Comparison of ENCODE assay signal across 9 cellular contexts in the genomic region with DNA sequence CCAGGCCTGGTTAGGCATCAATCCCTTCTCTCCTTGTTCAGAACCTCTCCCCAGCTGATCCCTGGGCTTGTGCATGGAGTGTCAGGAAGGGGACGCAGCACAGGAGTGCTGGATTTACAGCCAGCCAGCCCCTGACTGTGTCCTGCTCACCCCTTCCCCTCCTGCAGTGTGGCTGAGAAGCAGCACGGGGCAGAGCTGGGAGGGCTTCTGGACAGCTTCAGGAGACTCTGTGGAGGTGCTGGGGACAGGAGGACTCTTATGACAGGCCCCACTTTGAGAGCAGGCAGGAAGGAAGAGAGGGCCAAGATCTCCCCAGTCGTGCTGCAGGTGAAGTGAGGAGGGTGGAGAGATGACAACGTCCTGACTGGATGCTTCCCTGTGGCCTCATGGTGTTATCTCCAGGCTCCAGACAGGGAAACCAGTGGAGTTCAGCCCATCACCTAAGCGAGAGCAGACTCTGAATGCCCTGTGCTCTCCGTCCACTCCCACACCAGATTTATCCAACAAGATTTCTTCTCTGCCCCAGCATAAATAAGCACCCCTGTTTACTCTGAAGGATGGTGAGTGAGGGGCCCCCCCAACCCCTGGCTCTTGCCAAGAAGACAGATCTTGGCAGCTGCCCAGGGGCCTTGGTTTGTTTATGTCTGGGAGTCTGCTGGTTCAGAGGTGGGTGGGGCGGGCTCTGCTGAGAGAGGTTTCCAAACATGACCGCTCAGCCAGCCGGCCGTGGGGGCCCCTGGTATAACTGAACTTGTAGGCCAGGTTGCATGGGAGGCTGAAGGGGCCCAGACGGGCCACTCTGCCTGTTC. TPM values are rescaled to one million over a fixed set of nuclear protein-coding genes. Genes with fewer than 3 reads are reported as not detected.
DNase-seq lines count a peak whose midpoint lies in the region; ATAC-seq, FAIRE-seq and TF ChIP-seq lines count a peak whose summit lies in the region.
"Had no signal": no experiment of that assay in that cellular context is flagged by ENCODE, and none has a peak within 500 bp of the region (broad histone marks: within the 10 kb centered on the region; RNA-seq: fewer than 3 reads in every experiment).

No MANE protein-coding gene starts in this region.

- CTCF ChIA-PET in K562 (lab: Yijun Ruan, JAX; ENCODE audit: low intra/inter-chr PET ratio) = no interaction called here

- H3K4me2 ChIP-seq in K562 (ENCODE audit: insufficient read depth, low read length) = no peak overlapping the region

- peaks cover 1 to 4% of the 10 kb centered on the region in 2 donors for H3K4me1 Mint-ChIP-seq in effector memory CD8-positive, alpha-beta T cell (ENCODE audit: low read depth in 2 of 2)

- peak; percentile 75 for TF ChIP-seq EP300 in K562 (IDR thresholded peaks at IDR 0.05; ENCODE audit: low read length)

- peak overlapping the region in 1 of 2 experiments; percentile 75; a peak in 2 of 4 replicates for H3K9ac ChIP-seq in K562 (ENCODE audit: insufficient read depth in 1 of 2, low read depth in 2 of 2, low read length in 2 of 2)

- BruUV-seq in K562 (replicated peaks; lab: Mats Ljungman, UMichigan) = no TSS peak

- H2AFZ ChIP-seq in K562 (ENCODE audit: low read depth, low read length) = no peak overlapping the region

- H3K27me3 Mint-ChIP-seq in effector memory CD8-positive, alpha-beta T cell = no peaks in the 10 kb centered on the region

- H3K4me3 Mint-ChIP-seq in effector memory CD8-positive, alpha-beta T cell = no peak overlapping the region

- H3K36me3 Mint-ChIP-seq in effector memory CD8-positive, alpha-beta T cell (ENCODE audit: insufficient read depth) = no peaks in the 10 kb centered on the region

- in situ Hi-C loops in K562 (cut with MboI) = no loop called here

- WGBS in K562 (ENCODE audit: insufficient coverage, low coverage, missing lambda C conversion rate) = 9% methylated on average over 11 of the region's 11 CpGs

- H3K9me3 Mint-ChIP-seq in effector memory CD8-positive, alpha-beta T cell = no peaks in the 10 kb centered on the region

- intact Hi-C loops in K562 (cut with micrococcal nuclease) = no loop called here

- no peaks in the 10 kb centered on the region for H3K9me3 ChIP-seq in K562 (replicated peaks; ENCODE audit: control insufficient read depth, insufficient read depth, low read depth, low read length)

- peaks cover 21 to 23% of the 10 kb centered on the region in 2 experiments for H3K4me1 ChIP-seq in K562 (replicated peaks in 1 of 2; ENCODE audit: control insufficient read depth in 2 of 2, insufficient read depth in 2 of 2, low read length in 2 of 2)

- H3K27me3 ChIP-seq in K562 (ENCODE audit: control insufficient read depth in 2 of 2, insufficient read depth in 2 of 2, low read length in 2 of 2) (peaks cover 0 to 12% of the 10 kb centered on the region in 2 experiments; a peak in 2 of 5 replicates), layer of hippocampus (ENCODE audit: control insufficient read depth, insufficient read depth, low read length) (no peaks in the 10 kb centered on the region)

- H3K27ac ChIP-seq in K562 (ENCODE audit: extremely low read depth, low read depth, low read length) (no peak overlapping the region), layer of hippocampus (ENCODE audit: low read depth, low read length) (peak overlapping the region; percentile 99)

- H3K79me2 ChIP-seq in K562 (ENCODE audit: control insufficient read depth, insufficient read depth, low read length) = no peaks in the 10 kb centered on the region

- TF ChIP-seq RAD21 in K562 (CRISPR knock-in tag; conservative IDR thresholded peaks at IDR 0.05 in 1 of 2, IDR thresholded peaks at IDR 0.05 in 1 of 2) = 0 out of 4 replicates have a peak, but pooled peaks of 1 of the 2 experiments have one; percentile 3

- DNase-seq in NCI-H1092 treated with DMSO at 0.1 percent for 48 hours (lab: John Stamatoyannopoulos, UW) (peak; percentile 69), K562 (ENCODE audit: extremely low read depth in 1 of 4, low spot score in 3 of 4) (peak; percentile 68 to 82 (median 70)), superior temporal gyrus (ENCODE audit: extremely low spot score) (peak; percentile 81), NCI-H2107 (lab: John Stamatoyannopoulos, UW) (no peak), GDM1 (lab: John Stamatoyannopoulos, UW) (no peak), T-helper 2 cell (no peak)
- DNase-seq in effector memory CD8-positive, alpha-beta T cell = no peak

- no peak overlapping the region for H3K4me3 ChIP-seq in K562
- H3K4me3 ChIP-seq: GM12878 had no signal

- TF ChIP-seq CTCF in K562 (IDR thresholded peaks at IDR 0.05 in 2 of 3, conservative IDR thresholded peaks at IDR 0.05 in 1 of 3; ENCODE audit: insufficient read depth in 2 of 3, low read depth in 1 of 3, low read length in 3 of 3) = no peak

- no peaks in the 10 kb centered on the region for H3K9me1 ChIP-seq in K562 (ENCODE audit: control insufficient read depth, insufficient read depth, low read length)

- peak overlapping the region in 1 of 2 donors; percentile 12 for H3K27ac Mint-ChIP-seq in effector memory CD8-positive, alpha-beta T cell

- peak; percentile 87 for ATAC-seq in K562
- no peak for ATAC-seq in effector memory CD8-positive, alpha-beta T cell (replicated peaks)
- ATAC-seq: GM12878 had no signal

- POLR2A ChIA-PET in K562 (lab: Yijun Ruan, JAX) = interaction anchor here (0.5 to 0.7 kb wide), 4 partner anchors 13 to 417 kb away, joined by 3 to 4 read pairs (median 4); no protein-coding TSS in a partner anchor

- peak; percentile 84 for FAIRE-seq in K562 (lab: Jason Lieb, UNC)
- FAIRE-seq: GM12878 had no signal

- H4K20me1 ChIP-seq in K562 (replicated peaks; ENCODE audit: control insufficient read depth, insufficient read depth, low read length) = peaks cover 3% of the 10 kb centered on the region; the same call in 1 of the 2 replicates

- TF ChIP-seq POLR2A in K562 (conservative IDR thresholded peaks at IDR 0.05) = no peak

- H3K36me3 ChIP-seq in K562 (ENCODE audit: control insufficient read depth, insufficient read depth, low read length) = no peaks in the 10 kb centered on the region

TF ChIP-seq in K562, 482 proteins besides CTCF, POLR2A, EP300 and RAD21 (continues in another document):
- no peak for TF ChIP-seq SPI1 (IDR thresholded peaks at IDR 0.05; ENCODE audit: borderline replicate concordance, low read depth, low read length)
- 0 out of 2 replicates have a peak, but pooled peaks have one; percentile 56 for TF ChIP-seq ZNF584 (CRISPR knock-in tag; IDR thresholded peaks at IDR 0.05; ENCODE audit: low read depth)
- TF ChIP-seq CEBPB (tag; IDR thresholded peaks at IDR 0.05) = no peak
- TF ChIP-seq, protein P1, sequence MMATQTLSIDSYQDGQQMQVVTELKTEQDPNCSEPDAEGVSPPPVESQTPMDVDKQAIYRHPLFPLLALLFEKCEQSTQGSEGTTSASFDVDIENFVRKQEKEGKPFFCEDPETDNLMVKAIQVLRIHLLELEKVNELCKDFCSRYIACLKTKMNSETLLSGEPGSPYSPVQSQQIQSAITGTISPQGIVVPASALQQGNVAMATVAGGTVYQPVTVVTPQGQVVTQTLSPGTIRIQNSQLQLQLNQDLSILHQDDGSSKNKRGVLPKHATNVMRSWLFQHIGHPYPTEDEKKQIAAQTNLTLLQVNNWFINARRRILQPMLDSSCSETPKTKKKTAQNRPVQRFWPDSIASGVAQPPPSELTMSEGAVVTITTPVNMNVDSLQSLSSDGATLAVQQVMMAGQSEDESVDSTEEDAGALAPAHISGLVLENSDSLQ (IDR thresholded peaks at IDR 0.05) = peak; percentile 19; the same call in 1 of the 2 replicates
- 0 out of 2 replicates have a peak, but pooled peaks have one; percentile 24 for TF ChIP-seq ZKSCAN1 (IDR thresholded peaks at IDR 0.05; ENCODE audit: low read depth, low read length)

RNA-seq across cellular contexts. Expression of a gene that starts 21.3 kb away (rescaled TPM):
- total RNA-seq in K562 (2011; cell fraction: chromatin; rRNA removed; ENCODE audit: low replicate concordance) = 0.44 and 1.0 TPM in 2 replicates
- 0.66 and 1.0 TPM in 2 replicates for total RNA-seq in K562 (2011; cell fraction: nucleolus; rRNA removed)
- 0.51 and 1.1 TPM in 2 replicates for total RNA-seq in K562 (2011; cell fraction: nucleoplasm; rRNA removed)
- total RNA-seq in K562 (2014; rRNA removed) (1.5 and 1.6 TPM in 2 replicates), K562 (2014; rRNA removed; fragmentation: Illumina TruSeq; extraction: Trizol) (0.48 and 0.62 TPM in 2 replicates), K562 (2015; rRNA removed; fragmentation: Illumina TruSeq; extraction: Trizol) (0.94 and 0.98 TPM in 2 replicates), K562 (2021) (1.8 TPM in 2 replicates)
- polyA plus RNA-seq in K562 (2011; rRNA removed) (0.60 and 1.3 TPM in 2 replicates), K562 (2014; fragmentation: Illumina TruSeq; extraction: Trizol) (1.2 and 1.3 TPM in 2 replicates), K562 (2014; fragmentation: Nextera tagmentation; extraction: Ambion mirVana) (under 1 TPM; 0.06 to 0.10 TPM), K562 (2014; rRNA removed) (1.2 and 2.0 TPM in 2 replicates)
- 1.6 and 1.7 TPM in 2 replicates for polyA plus RNA-seq in K562 (2011; cell fraction: cytosol; rRNA removed)
- 1.6 and 1.9 TPM in 2 replicates for polyA plus RNA-seq in K562 (2011; cell fraction: nucleus; rRNA removed)
- 2.0 and 6.3 TPM in 2 replicates for polyA plus RNA-seq in K562 (2012)
- 0.74 and 1.3 TPM in 2 replicates for polyA minus RNA-seq in K562 (2011; rRNA and poly(A)+ RNA removed)
- polyA minus RNA-seq in K562 (2011; cell fraction: cytosol; rRNA and poly(A)+ RNA removed) = 0.76 and 2.9 TPM in 2 replicates
- 0.54 and 1.6 TPM in 2 replicates for polyA minus RNA-seq in K562 (2011; cell fraction: nucleus; rRNA and poly(A)+ RNA removed)

RNA-seq across cellular contexts. Expression of a gene that starts 37.5 kb away (rescaled TPM):
- total RNA-seq in K562 (2011; cell fraction: chromatin; rRNA removed; ENCODE audit: low replicate concordance) = 12.5 and 15.3 TPM in 2 replicates
- total RNA-seq in K562 (2011; cell fraction: nucleolus; rRNA removed) = 6.3 and 7.2 TPM in 2 replicates
- total RNA-seq in K562 (2011; cell fraction: nucleoplasm; rRNA removed) = 11.8 and 16.3 TPM in 2 replicates
- total RNA-seq in K562 (2014; rRNA removed) (4.2 and 5.5 TPM in 2 replicates), K562 (2014; rRNA removed; fragmentation: Illumina TruSeq; extraction: Trizol) (7.0 TPM in 2 replicates), K562 (2015; rRNA removed; fragmentation: Illumina TruSeq; extraction: Trizol) (6.6 and 7.1 TPM in 2 replicates), K562 (2021) (6.2 and 7.3 TPM in 2 replicates)
- polyA plus RNA-seq in K562 (2011; rRNA removed) (6.3 and 7.0 TPM in 2 replicates), K562 (2014; fragmentation: Illumina TruSeq; extraction: Trizol) (6.3 and 6.9 TPM in 2 replicates), K562 (2014; fragmentation: Nextera tagmentation; extraction: Ambion mirVana) (1 to 10 TPM; 4.6 to 5.0 TPM), K562 (2014; rRNA removed) (4.8 and 5.4 TPM in 2 replicates)
- 2.3 and 4.7 TPM in 2 replicates for polyA plus RNA-seq in K562 (2011; cell fraction: cytosol; rRNA removed)
- polyA plus RNA-seq in K562 (2011; cell fraction: nucleus; rRNA removed) = 2.9 and 3.0 TPM in 2 replicates
- polyA plus RNA-seq in K562 (2012) = 5.6 and 8.7 TPM in 2 replicates
- 11.5 and 13.9 TPM in 2 replicates for polyA minus RNA-seq in K562 (2011; rRNA and poly(A)+ RNA removed)
- polyA minus RNA-seq in K562 (2011; cell fraction: cytosol; rRNA and poly(A)+ RNA removed) = 4.2 and 4.4 TPM in 2 replicates
- 4.6 and 8.2 TPM in 2 replicates for polyA minus RNA-seq in K562 (2011; cell fraction: nucleus; rRNA and poly(A)+ RNA removed)

Comparison
In these comparisons a context has a peak if more than half of its experiments do, and no peak if none do; other contexts are left out.
1. DNase-seq: peak in NCI-H1092 treated with DMSO at 0.1 percent for 48 hours (single experiment), K562 (4 of 4) and superior temporal gyrus (single experiment); none in effector memory CD8-positive, alpha-beta T cell (0 of 3), NCI-H2107 (single experiment), GDM1 (single experiment) and T-helper 2 cell (0 of 5).